ENCODE assay signal across 9 cellular contexts in genomic region chr15:25501828-25502446, GRCh38.
A peak's percentile ranks its signal among the peaks of the same experiment; 100 is the strongest.
DNase-seq lines count a peak whose midpoint lies in the region; ATAC-seq and TF ChIP-seq lines count a peak whose summit lies in the region.
"Had no signal": no experiment of that assay in that cellular context is flagged by ENCODE, and none has a peak within 500 bp of the region (broad histone marks: within the 10 kb centered on the region; RNA-seq: fewer than 3 reads in every experiment).

No MANE protein-coding gene starts in this region.

- H2AFZ ChIP-seq in KMS-11 (ENCODE audit: low read depth): no peak overlapping the region

- TF ChIP-seq CTCF in KMS-11 (conservative IDR thresholded peaks at IDR 0.05; ENCODE audit: low read depth, low read length) (0 out of 2 replicates have a peak, but pooled peaks have one; percentile 21), kidney epithelial cell (IDR thresholded peaks at IDR 0.05; ENCODE audit: insufficient read depth, low read length, poor library complexity, severe bottlenecking) (peak; percentile 42)

- no peaks in the 10 kb centered on the region for H3K36me3 ChIP-seq in KMS-11 (ENCODE audit: insufficient read depth)
- H3K36me3 ChIP-seq in kidney epithelial cell (ENCODE audit: control insufficient read depth, insufficient read depth, low read length): no peaks in the 10 kb centered on the region
- H3K36me3 ChIP-seq: SJSA1 had no signal

- H3K9ac ChIP-seq in KMS-11: no peak overlapping the region

- H3K9me3 Mint-ChIP-seq in effector memory CD8-positive, alpha-beta T cell: no peaks in the 10 kb centered on the region
- H3K9me3 Mint-ChIP-seq in stimulated activated effector memory CD8-positive, alpha-beta T cell treated with anti-CD3 and anti-CD28 coated beads, Interleukin-12 subunit alpha, Interleukin-12 subunit beta, amount 100 ng/mL, for 72 hours: no peaks in the 10 kb centered on the region

- no peaks in the 10 kb centered on the region for H3K27me3 ChIP-seq in KMS-11 (ENCODE audit: insufficient read depth, low read depth)
- H3K27me3 ChIP-seq in kidney epithelial cell (ENCODE audit: control insufficient read depth, insufficient read depth, low read length): no peaks in the 10 kb centered on the region
- H3K27me3 ChIP-seq: SJSA1 had no signal

- H3K4me3 ChIP-seq in KMS-11 (IDR thresholded peaks at IDR 0.05; ENCODE audit: insufficient read depth, low read depth, low read length) (no peak overlapping the region), kidney epithelial cell (ENCODE audit: low read depth, low read length) (no peak overlapping the region)
- H3K4me3 ChIP-seq: SJSA1 had no signal

- H3K4me1 Mint-ChIP-seq in effector memory CD8-positive, alpha-beta T cell (ENCODE audit: low read depth in 2 of 2): no peaks in the 10 kb centered on the region
- H3K4me1 Mint-ChIP-seq in stimulated activated effector memory CD8-positive, alpha-beta T cell treated with anti-CD3 and anti-CD28 coated beads, Interleukin-12 subunit alpha, Interleukin-12 subunit beta, amount 100 ng/mL, for 72 hours: no peaks in the 10 kb centered on the region

- no peaks in the 10 kb centered on the region for H4K20me1 ChIP-seq in KMS-11 (ENCODE audit: insufficient read depth)

- H3K27ac Mint-ChIP-seq in effector memory CD8-positive, alpha-beta T cell: no peak overlapping the region
- no peak overlapping the region for H3K27ac Mint-ChIP-seq in stimulated activated effector memory CD8-positive, alpha-beta T cell treated with anti-CD3 and anti-CD28 coated beads, Interleukin-12 subunit alpha, Interleukin-12 subunit beta, amount 100 ng/mL, for 72 hours

- ATAC-seq in HG02678 (IDR thresholded peaks at IDR 0.05; ENCODE audit: unreplicated experiment): no peak
- no peak for ATAC-seq in effector memory CD8-positive, alpha-beta T cell (replicated peaks)
- ATAC-seq in HG03045 (IDR thresholded peaks at IDR 0.05; ENCODE audit: unreplicated experiment): no peak
- ATAC-seq in stimulated activated effector memory CD8-positive, alpha-beta T cell treated with anti-CD3 and anti-CD28 coated beads, Interleukin-12 subunit alpha, Interleukin-12 subunit beta, amount 100 ng/mL, for 72 hours: no peak

- no peaks in the 10 kb centered on the region for H3K4me1 ChIP-seq in KMS-11 (ENCODE audit: low read depth, poor library complexity, severe bottlenecking)

- no peak overlapping the region for H3K27ac ChIP-seq in KMS-11
- H3K27ac ChIP-seq: SJSA1 had no signal

- no peak overlapping the region for H3K4me3 Mint-ChIP-seq in effector memory CD8-positive, alpha-beta T cell
- H3K4me3 Mint-ChIP-seq in stimulated activated effector memory CD8-positive, alpha-beta T cell treated with anti-CD3 and anti-CD28 coated beads, Interleukin-12 subunit alpha, Interleukin-12 subunit beta, amount 100 ng/mL, for 72 hours: no peak overlapping the region

- H3K36me3 Mint-ChIP-seq in effector memory CD8-positive, alpha-beta T cell (ENCODE audit: insufficient read depth): no peaks in the 10 kb centered on the region
- no peaks in the 10 kb centered on the region for H3K36me3 Mint-ChIP-seq in stimulated activated effector memory CD8-positive, alpha-beta T cell treated with anti-CD3 and anti-CD28 coated beads, Interleukin-12 subunit alpha, Interleukin-12 subunit beta, amount 100 ng/mL, for 72 hours

- H3K4me2 ChIP-seq in KMS-11: no peak overlapping the region

- DNase-seq in D341Med (ENCODE audit: low spot score) (peak; percentile 46), astrocyte of the hippocampus (ENCODE audit: low read depth, low spot score) (peak; percentile 71), kidney epithelial cell (ENCODE audit: low read depth) (no peak)
- no peak for DNase-seq in effector memory CD8-positive, alpha-beta T cell
- DNase-seq in stimulated activated effector memory CD8-positive, alpha-beta T cell treated with anti-CD3 and anti-CD28 coated beads, Interleukin-12 subunit alpha, Interleukin-12 subunit beta, amount 100 ng/mL, for 72 hours (ENCODE audit: low spot score in 2 of 2): no peak

- H3K27me3 Mint-ChIP-seq in effector memory CD8-positive, alpha-beta T cell: peaks cover 0 to 6% of the 10 kb centered on the region in 2 donors

- no peaks in the 10 kb centered on the region for H3K79me2 ChIP-seq in KMS-11 (ENCODE audit: insufficient read depth, low read depth)

Comparison
In these comparisons a context has a peak if more than half of its experiments do, and no peak if none do; other contexts are left out.
1. DNase-seq: peak in D341Med (single experiment) and astrocyte of the hippocampus (single experiment); none in kidney epithelial cell (single experiment), effector memory CD8-positive, alpha-beta T cell (0 of 3) and stimulated activated effector memory CD8-positive, alpha-beta T cell treated with anti-CD3 and anti-CD28 coated beads, Interleukin-12 subunit alpha, Interleukin-12 subunit beta, amount 100 ng/mL, for 72 hours (0 of 2).